ENCODE assay signal across 9 cellular contexts in the genomic region with DNA sequence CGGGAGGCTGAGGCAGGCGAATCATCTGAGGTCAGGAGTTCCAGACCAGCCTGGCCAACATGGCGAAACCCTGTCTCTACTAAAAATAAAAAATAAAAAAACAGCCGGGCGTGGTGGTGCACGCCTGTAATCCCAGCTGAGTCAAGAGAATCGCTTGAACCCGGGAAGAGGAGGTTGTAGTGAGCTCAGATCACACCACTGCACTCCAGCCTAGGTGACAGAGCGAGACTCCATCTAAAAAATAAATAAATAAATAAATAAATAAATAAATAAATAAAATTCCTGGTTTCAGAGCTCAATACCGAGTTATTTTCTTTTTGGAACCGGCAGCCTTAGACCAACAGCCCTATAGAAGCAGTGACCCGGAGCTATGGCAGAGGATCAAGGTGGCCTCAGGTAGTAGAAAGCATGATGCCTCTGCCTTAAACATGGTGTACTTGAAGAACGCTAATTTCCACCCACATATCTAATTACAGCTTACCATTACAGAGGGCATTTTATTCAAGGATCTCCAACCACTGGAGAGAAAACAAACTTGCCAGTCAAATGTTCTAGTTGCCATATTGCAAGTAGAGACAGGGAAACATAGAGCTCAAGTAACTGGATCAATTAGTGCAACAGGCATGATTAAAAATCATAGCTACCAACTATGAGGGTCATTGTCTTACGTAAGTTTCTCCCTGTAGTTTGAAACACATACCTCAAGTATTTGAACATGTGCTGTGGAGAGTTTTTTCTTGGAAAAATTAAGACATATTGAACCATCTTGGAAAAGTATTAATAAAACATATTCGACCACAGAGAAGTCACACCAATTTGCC. TPM values are rescaled to one million over a fixed set of nuclear protein-coding genes. Genes with fewer than 3 reads are reported as not detected.
DNase-seq lines count a peak whose midpoint lies in the region; ATAC-seq and TF ChIP-seq lines count a peak whose summit lies in the region.
"Had no signal": no experiment of that assay in that cellular context is flagged by ENCODE, and none has a peak within 500 bp of the region (broad histone marks: within the 10 kb centered on the region; RNA-seq: fewer than 3 reads in every experiment).

No MANE protein-coding gene starts in this region.

- H3K27me3 ChIP-seq in SJSA1 (replicated peaks) (no peaks in the 10 kb centered on the region), foreskin keratinocyte (no peaks in the 10 kb centered on the region), skeletal muscle tissue (ENCODE audit: control insufficient read depth in 3 of 3, insufficient read depth in 3 of 3, low read length in 3 of 3) (no peaks in the 10 kb centered on the region), upper lobe of right lung (no peaks in the 10 kb centered on the region)

- peaks cover 55% of the 10 kb centered on the region for H3K4me1 ChIP-seq in SJSA1 (replicated peaks)
- peaks cover 35% of the 10 kb centered on the region for H3K4me1 ChIP-seq in foreskin keratinocyte
- H3K4me1 ChIP-seq in skeletal muscle tissue (ENCODE audit: control insufficient read depth in 3 of 3, insufficient read depth in 3 of 3, low read length in 3 of 3) = peaks cover 13 to 18% (median 16%) of the 10 kb centered on the region in 3 donors
- peaks cover 2% of the 10 kb centered on the region for H3K4me1 ChIP-seq in upper lobe of right lung

- H3K9me3 ChIP-seq in SJSA1 (replicated peaks) = no peaks in the 10 kb centered on the region
- H3K9me3 ChIP-seq in skeletal muscle tissue (ENCODE audit: control insufficient read depth in 3 of 3, low read length in 3 of 3) = no peaks in the 10 kb centered on the region
- H3K9me3 ChIP-seq in upper lobe of right lung = no peaks in the 10 kb centered on the region

- H3K27ac ChIP-seq in SJSA1 (peak overlapping the region; percentile 98), foreskin keratinocyte (peak overlapping the region; percentile 87), skeletal muscle tissue (ENCODE audit: low read depth, low read length) (peak overlapping the region; percentile 99), upper lobe of right lung (no peak overlapping the region)

- ATAC-seq in foreskin keratinocyte (no peak), upper lobe of right lung (no peak), GM21786 (IDR thresholded peaks at IDR 0.05; ENCODE audit: unreplicated experiment) (no peak)
- ATAC-seq: K562 had no signal

- H3K36me3 ChIP-seq in SJSA1 = peaks cover 18% of the 10 kb centered on the region
- no peaks in the 10 kb centered on the region for H3K36me3 ChIP-seq in skeletal muscle tissue (ENCODE audit: control insufficient read depth in 3 of 3, insufficient read depth in 3 of 3, low read length in 3 of 3)
- H3K36me3 ChIP-seq in upper lobe of right lung = no peaks in the 10 kb centered on the region

- intact Hi-C loops in upper lobe of right lung (cut with DNase I) = no loop called here

- no peak for TF ChIP-seq CTCF in foreskin keratinocyte (conservative IDR thresholded peaks at IDR 0.05)
- TF ChIP-seq CTCF in upper lobe of right lung (IDR thresholded peaks at IDR 0.05) = no peak

- peak overlapping the region; percentile 90; the same call in 1 of the 2 replicates for H3K4me3 ChIP-seq in SJSA1
- peak overlapping the region; percentile 76 to 81 (median 77) for H3K4me3 ChIP-seq in skeletal muscle tissue (ENCODE audit: low read length in 3 of 3)
- no peak overlapping the region for H3K4me3 ChIP-seq in upper lobe of right lung
- H3K4me3 ChIP-seq: K562 had no signal

- peak; percentile 15 for DNase-seq in NCI-H1092 treated with DMSO at 0.1 percent for 48 hours (lab: John Stamatoyannopoulos, UW)
- DNase-seq in NCI-H1092 (lab: John Stamatoyannopoulos, UW) = no peak
- DNase-seq in SJSA1 (ENCODE audit: low read depth in 1 of 2, low spot score in 2 of 2) = no peak
- DNase-seq in foreskin keratinocyte = no peak
- DNase-seq in upper lobe of right lung = no peak
- DNase-seq in NCI-H2171 (lab: John Stamatoyannopoulos, UW) = no peak

- H3K9ac ChIP-seq in skeletal muscle tissue (ENCODE audit: low read depth in 1 of 3, low read length in 3 of 3) = peak overlapping the region; percentile 4 to 98 (median 92)

RNA-seq across cellular contexts. Expression of gene ENAH, which starts 2.0 kb away (rescaled TPM):
- total RNA-seq in SJSA1 (2014; rRNA removed; shearing (Covaris generic)) = 158 and 216 TPM in 2 replicates
- 58.4 and 75.0 TPM in 2 replicates for total RNA-seq in foreskin keratinocyte
- polyA plus RNA-seq in foreskin keratinocyte = 8.1 and 13.2 TPM in 2 replicates
- total RNA-seq in skeletal muscle tissue = 38.6 TPM
- 67.4 TPM for total RNA-seq in upper lobe of right lung
